ENCODE assay signal across 20 cellular contexts in the genomic region with DNA sequence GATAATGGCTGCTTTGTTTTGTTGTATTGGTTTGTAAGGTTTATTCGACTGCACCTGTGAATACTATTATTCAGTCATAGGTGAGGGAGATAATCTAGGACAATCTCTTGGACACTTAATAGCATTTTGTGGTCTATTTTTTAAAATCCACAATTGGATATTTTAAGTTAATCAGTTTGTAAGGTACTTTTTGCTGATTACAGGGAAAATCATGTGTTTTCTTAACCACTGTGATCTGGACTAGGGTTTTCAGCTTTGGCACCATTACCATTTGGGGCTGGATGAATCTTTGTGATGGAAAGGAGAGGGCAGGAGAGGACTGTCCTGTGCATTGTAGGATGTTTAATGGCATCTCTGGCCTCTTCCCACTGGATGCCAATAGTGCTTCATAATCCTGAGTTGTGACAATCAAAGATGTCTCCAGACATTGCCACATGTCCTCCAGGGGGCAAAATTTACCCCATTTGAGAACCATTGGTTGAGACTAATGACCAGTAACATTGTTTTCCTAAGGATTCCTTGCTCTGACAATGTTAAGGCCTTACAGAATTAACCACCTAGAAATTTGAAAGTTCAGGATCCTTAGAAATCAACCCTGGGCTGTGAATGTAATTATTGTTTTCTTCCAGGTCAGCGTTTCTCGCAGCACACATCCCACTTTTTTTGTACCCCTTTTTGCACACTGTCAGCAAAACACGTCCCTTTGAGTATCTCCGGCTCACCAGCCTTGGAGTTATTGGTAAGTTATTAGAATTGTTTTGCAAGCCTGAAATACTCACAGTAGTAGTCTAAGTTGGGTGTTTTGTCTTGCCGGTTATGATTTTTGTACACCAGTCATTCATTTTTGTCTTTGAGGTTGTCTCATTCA. TPM values are rescaled to one million over a fixed set of nuclear protein-coding genes. Genes with fewer than 3 reads are reported as not detected.
DNase-seq lines count a peak whose midpoint lies in the region; ATAC-seq and TF ChIP-seq lines count a peak whose summit lies in the region.
"Had no signal": no experiment of that assay in that cellular context is flagged by ENCODE, and none has a peak within 500 bp of the region (broad histone marks: within the 10 kb centered on the region; RNA-seq: fewer than 3 reads in every experiment).

No MANE protein-coding gene starts in this region.

- ATAC-seq in GM23338 (no peak; the same call in 2 of the 3 replicates), foreskin keratinocyte (no peak)

- peaks cover 21% of the 10 kb centered on the region for H4K20me1 ChIP-seq in GM23338 (replicated peaks; ENCODE audit: insufficient read depth)
- no peaks in the 10 kb centered on the region for H4K20me1 ChIP-seq in PC-9 (ENCODE audit: insufficient read depth)

- H3K36me3 Mint-ChIP-seq in GM23338 (ENCODE audit: low read depth), result peaks cover 81% of the 10 kb centered on the region

- no peaks in the 10 kb centered on the region for H3K9me3 Mint-ChIP-seq in GM23338

- H3K27me3 ChIP-seq in BE2C (no peaks in the 10 kb centered on the region), GM23338 (ENCODE audit: insufficient read depth) (no peaks in the 10 kb centered on the region), foreskin keratinocyte (no peaks in the 10 kb centered on the region), PC-9 (ENCODE audit: insufficient read depth, low read depth) (no peaks in the 10 kb centered on the region)
- H3K27me3 ChIP-seq: left lung, sigmoid colon, SJCRH30 had no signal

- H3K9me3 ChIP-seq in BE2C, result no peaks in the 10 kb centered on the region
- H3K9me3 ChIP-seq in PC-9 (ENCODE audit: insufficient read depth, low read depth), result no peaks in the 10 kb centered on the region
- H3K9me3 ChIP-seq: left lung, sigmoid colon, SJCRH30 had no signal

- BruUV-seq in PC-9 (replicated peaks; lab: Mats Ljungman, UMichigan), result no TSS peak

- H3K79me2 ChIP-seq in GM23338 (replicated peaks; ENCODE audit: insufficient read depth) (peaks cover 43% of the 10 kb centered on the region), PC-9 (ENCODE audit: low read depth) (peaks cover 5% of the 10 kb centered on the region; the same call in 1 of the 2 replicates)

- DNase-seq in BE2C, result peak; percentile 35
- DNase-seq in GM23338 (ENCODE audit: low spot score), result peak; percentile 25
- DNase-seq in RPMI7951 (ENCODE audit: low read depth), result peak; percentile 27
- DNase-seq in foreskin keratinocyte, result no peak
- DNase-seq in PC-9, result no peak
- no peak for DNase-seq in GF-D8 (lab: John Stamatoyannopoulos, UW)
- DNase-seq in NCI-H2227 treated with DMSO at 0.1 percent for 48 hours (lab: John Stamatoyannopoulos, UW), result no peak
- DNase-seq in GOT3 (lab: John Stamatoyannopoulos, UW), result no peak
- DNase-seq: activated CD4-positive, alpha-beta T cell treated with anti-CD3 and anti-CD28 coated beads for 1 hour; activated gamma-delta T cell treated with Interleukin-2 at 50 U/mL for 16 hours; cerebellar nuclear complex; H7; Karpas-422; left lung; NCI-H1417 treated with DMSO at 0.1 percent for 48 hours; NCI-H226; sigmoid colon; SJCRH30; stimulated activated CD4-positive, alpha-beta T cell treated with anti-CD3 and anti-CD28 coated beads, Interleukin-1b, Interleukin-23, amount 100 ng/mL, for 48 hours; T-helper 9 cell had no signal

- H3K27ac ChIP-seq in GM23338 (ENCODE audit: low read depth) (no peak overlapping the region), foreskin keratinocyte (no peak overlapping the region), PC-9 (no peak overlapping the region)
- H3K27ac ChIP-seq: left lung, sigmoid colon, SJCRH30 had no signal

- H3K9me2 ChIP-seq in GM23338 (ENCODE audit: insufficient read depth), result no peaks in the 10 kb centered on the region
- H3K9me2 ChIP-seq in PC-9 (ENCODE audit: insufficient read depth), result no peaks in the 10 kb centered on the region

- TF ChIP-seq CTCF in BE2C (IDR thresholded peaks at IDR 0.05; ENCODE audit: low read depth, low read length), result peak; percentile 52
- TF ChIP-seq CTCF in GM23338 (conservative IDR thresholded peaks at IDR 0.05; ENCODE audit: low read depth in 2 of 2), result peak; percentile 17 to 29
- TF ChIP-seq CTCF in foreskin keratinocyte (conservative IDR thresholded peaks at IDR 0.05), result peak; percentile 29
- TF ChIP-seq CTCF in PC-9 (conservative IDR thresholded peaks at IDR 0.05), result no peak

- H3K4me3 ChIP-seq in BE2C (ENCODE audit: low read depth, low read length) (no peak overlapping the region), GM23338 (no peak overlapping the region), PC-9 (no peak overlapping the region)
- H3K4me3 ChIP-seq: left lung, sigmoid colon, SJCRH30 had no signal

- no peak overlapping the region for H3K4me3 Mint-ChIP-seq in GM23338

- no peak overlapping the region for H3K27ac Mint-ChIP-seq in GM23338

- H3F3A ChIP-seq in GM23338 (replicated peaks; ENCODE audit: low read depth), result no peaks in the 10 kb centered on the region
- H3F3A ChIP-seq in PC-9 (ENCODE audit: insufficient read depth, low read depth), result peaks cover 11% of the 10 kb centered on the region

- intact Hi-C loops in PC-9 (cut with micrococcal nuclease; ENCODE audit: unreplicated experiment), result no loop called here

- CTCF ChIA-PET in PC-9 (lab: Charles Lee), result no interaction called here

- no peaks in the 10 kb centered on the region; the same call in 2 of the 3 replicates for H3K4me1 Mint-ChIP-seq in GM23338

- H3K4me1 ChIP-seq in BE2C (no peaks in the 10 kb centered on the region), GM23338 (ENCODE audit: insufficient read depth) (peaks cover 4% of the 10 kb centered on the region), foreskin keratinocyte (peaks cover 10% of the 10 kb centered on the region), PC-9 (replicated peaks; ENCODE audit: insufficient read depth) (no peaks in the 10 kb centered on the region)
- H3K4me1 ChIP-seq: left lung, sigmoid colon, SJCRH30 had no signal

- H3K27me3 Mint-ChIP-seq in GM23338 (ENCODE audit: insufficient read depth, low read depth, poor library complexity), result peaks cover 2% of the 10 kb centered on the region

- H2AFZ ChIP-seq in GM23338, result no peak overlapping the region
- H2AFZ ChIP-seq in PC-9, result no peak overlapping the region

- POLR2A ChIA-PET in PC-9 (lab: Charles Lee; ENCODE audit: unreplicated experiment), result no interaction called here

- peaks cover 67% of the 10 kb centered on the region for H3K36me3 ChIP-seq in BE2C
- peaks cover 65% of the 10 kb centered on the region for H3K36me3 ChIP-seq in GM23338 (ENCODE audit: insufficient read depth)
- H3K36me3 ChIP-seq in PC-9 (ENCODE audit: low read depth), result peaks cover 19% of the 10 kb centered on the region; the same call in 1 of the 2 replicates

- H3K4me2 ChIP-seq in GM23338, result no peak overlapping the region
- H3K4me2 ChIP-seq in PC-9, result no peak overlapping the region

TF ChIP-seq in GM23338, 12 proteins besides CTCF, POLR2A, EP300 and RAD21:
- TF ChIP-seq, protein P1, sequence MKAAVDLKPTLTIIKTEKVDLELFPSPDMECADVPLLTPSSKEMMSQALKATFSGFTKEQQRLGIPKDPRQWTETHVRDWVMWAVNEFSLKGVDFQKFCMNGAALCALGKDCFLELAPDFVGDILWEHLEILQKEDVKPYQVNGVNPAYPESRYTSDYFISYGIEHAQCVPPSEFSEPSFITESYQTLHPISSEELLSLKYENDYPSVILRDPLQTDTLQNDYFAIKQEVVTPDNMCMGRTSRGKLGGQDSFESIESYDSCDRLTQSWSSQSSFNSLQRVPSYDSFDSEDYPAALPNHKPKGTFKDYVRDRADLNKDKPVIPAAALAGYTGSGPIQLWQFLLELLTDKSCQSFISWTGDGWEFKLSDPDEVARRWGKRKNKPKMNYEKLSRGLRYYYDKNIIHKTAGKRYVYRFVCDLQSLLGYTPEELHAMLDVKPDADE (IDR thresholded peaks at IDR 0.05), result no peak
- TF ChIP-seq ZNF114 (CRISPR knock-in tag; IDR thresholded peaks at IDR 0.05) (no peak), EZH2phosphoT487 (IDR thresholded peaks at IDR 0.05; ENCODE audit: unreplicated experiment) (no peak)

RNA-seq across cellular contexts. Expression of gene CNOT9, which starts 15.6 kb away (rescaled TPM):
- polyA plus RNA-seq in BE2C (2012; ENCODE audit: insufficient read depth, insufficient read length, low read depth), result 62.9 TPM
- 93.9 and 132 TPM in 2 replicates for total RNA-seq in GM23338 (2014; rRNA removed; shearing (Covaris generic))
- 51.8 and 55.3 TPM in 2 replicates for polyA plus RNA-seq in GM23338 (2016; fragmentation: Nextera tagmentation; extraction: Ambion mirVana)
- 90.0 and 100 TPM in 2 replicates for total RNA-seq in RPMI7951 (2014; rRNA removed; shearing (Covaris generic))
- total RNA-seq in foreskin keratinocyte, result 64.0 and 65.7 TPM in 2 replicates
- polyA plus RNA-seq in foreskin keratinocyte, result 33.5 and 37.9 TPM in 2 replicates
- 45.8 and 46.0 TPM in 2 replicates for total RNA-seq in PC-9 (2021)

RNA-seq across cellular contexts. Expression of gene USP37, which starts 16.1 kb away (rescaled TPM):
- polyA plus RNA-seq in BE2C (2012; ENCODE audit: insufficient read depth, insufficient read length, low read depth), result 4.5 TPM
- total RNA-seq in GM23338 (2014; rRNA removed; shearing (Covaris generic)), result 18.7 and 21.0 TPM in 2 replicates
- polyA plus RNA-seq in GM23338 (2016; fragmentation: Nextera tagmentation; extraction: Ambion mirVana) (7.4 and 8.2 TPM in 2 replicates), foreskin keratinocyte (1.6 and 2.1 TPM in 2 replicates)
- total RNA-seq in RPMI7951 (2014; rRNA removed; shearing (Covaris generic)), result 12.0 and 12.3 TPM in 2 replicates
- total RNA-seq in foreskin keratinocyte (11.7 and 13.1 TPM in 2 replicates), PC-9 (2021) (13.1 and 15.4 TPM in 2 replicates)

RNA-seq across cellular contexts. Expression of gene PLCD4, which starts 23.5 kb away (rescaled TPM):
- polyA plus RNA-seq in BE2C (2012; ENCODE audit: insufficient read depth, insufficient read length, low read depth), result 30.0 TPM
- 0.80 TPM in 1 of 2 replicates, not detected in the other for total RNA-seq in GM23338 (2014; rRNA removed; shearing (Covaris generic))
- 1.3 and 1.7 TPM in 2 replicates for polyA plus RNA-seq in GM23338 (2016; fragmentation: Nextera tagmentation; extraction: Ambion mirVana)
- 8.5 and 10.2 TPM in 2 replicates for total RNA-seq in RPMI7951 (2014; rRNA removed; shearing (Covaris generic))
- 4.0 and 4.1 TPM in 2 replicates for total RNA-seq in foreskin keratinocyte
- 3.9 and 4.5 TPM in 2 replicates for polyA plus RNA-seq in foreskin keratinocyte
- total RNA-seq in PC-9 (2021), result 0.74 and 1.3 TPM in 2 replicates
- total RNA-seq: H7 had no signal

Comparison
In these comparisons a context has a peak if more than half of its experiments do, and no peak if none do; other contexts are left out.
1. DNase-seq: peak in BE2C (single experiment), GM23338 (single experiment) and RPMI7951 (single experiment); none in foreskin keratinocyte (0 of 2), PC-9 (0 of 2), GF-D8 (single experiment), NCI-H2227 treated with DMSO at 0.1 percent for 48 hours (single experiment) and GOT3 (single experiment).